20 cellular contexts compared by ENCODE assay signal in the genomic region with DNA sequence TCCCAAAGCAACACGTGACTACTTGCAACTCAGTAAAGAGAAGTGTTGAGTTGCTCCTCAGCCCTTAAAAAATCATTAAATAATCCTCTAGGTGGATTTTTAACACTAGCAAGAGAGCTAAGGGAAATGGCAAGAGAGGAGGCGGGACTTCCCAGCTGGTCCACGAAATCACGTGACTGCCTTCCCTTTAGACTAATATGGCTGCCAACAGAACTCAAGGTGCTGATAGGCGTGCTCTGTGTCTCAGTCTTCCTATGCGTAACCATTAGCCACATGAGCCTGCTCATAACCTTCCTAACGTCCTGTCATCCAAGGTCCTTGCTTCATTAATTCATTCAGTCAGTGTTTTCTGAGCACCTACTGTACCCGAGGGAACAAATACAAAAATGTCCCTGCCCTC.
"Had no signal": no experiment of that assay in that cellular context is flagged by ENCODE, and none has a peak within 500 bp of the region (broad histone marks: within the 10 kb centered on the region; RNA-seq: fewer than 3 reads in every experiment).

No MANE protein-coding gene starts in this region.

- H3K27me3 ChIP-seq: SJSA1 had no signal

- FAIRE-seq: HepG2, RCC 7860 had no signal

- ATAC-seq: HepG2, T-cell had no signal

- H3K27ac ChIP-seq: SJSA1, SK-N-MC had no signal

- H3K9me3 ChIP-seq: SJSA1 had no signal

- H3K4me1 ChIP-seq: SJSA1 had no signal

- H3K4me3 ChIP-seq: SJSA1, SK-N-MC had no signal

- DNase-seq: KBM-7, NCI-H1092 treated with DMSO at 0.1 percent for 48 hours, NCI-H1436 treated with DMSO at 0.1 percent for 48 hours, NCI-H1694, NCI-H187 treated with DMSO at 0.1 percent for 48 hours, NCI-H2029 treated with DMSO at 0.1 percent for 48 hours, NCI-H2171 treated with DMSO at 0.1 percent for 48 hours, NCI-H345, NCI-H446 treated with DMSO at 0.1 percent for 48 hours, NCI-H510A treated with DMSO at 0.1 percent for 48 hours, NCI-H526, Right ventricle myocardium superior, RPMI8226, SIG-M5, SW 1271, T-cell had no signal
